ENCODE assay signal across 19 cellular contexts in genomic region chr9:91359083-91359482, GRCh38. TPM values are rescaled to one million over a fixed set of nuclear protein-coding genes. Genes with fewer than 3 reads are reported as not detected.
DNase-seq lines count a peak whose midpoint lies in the region; ATAC-seq, FAIRE-seq and TF ChIP-seq lines count a peak whose summit lies in the region.
"Had no signal": no experiment of that assay in that cellular context is flagged by ENCODE, and none has a peak within 500 bp of the region (broad histone marks: within the 10 kb centered on the region; RNA-seq: fewer than 3 reads in every experiment).

No MANE protein-coding gene starts in this region.

- TF ChIP-seq EP300 in GM12878 (IDR thresholded peaks at IDR 0.05; ENCODE audit: borderline replicate concordance in 1 of 2, control insufficient read depth in 1 of 2, low read depth in 2 of 2, low read length in 2 of 2) = peak; percentile 47 to 68; a peak in 2 of 4 replicates

- no peaks in the 10 kb centered on the region for H3K27me3 ChIP-seq in Loucy (ENCODE audit: insufficient read depth, low read length, poor library complexity, severe bottlenecking)
- H3K27me3 ChIP-seq in GM12878 (replicated peaks in 1 of 2; ENCODE audit: control insufficient read depth in 2 of 2, insufficient read depth in 2 of 2, low read length in 1 of 2) = 0 out of 4 replicates have a peak, but pooled peaks cover 0 to 2% of the 10 kb centered on the region in 2 experiments
- H3K27me3 ChIP-seq: upper lobe of left lung had no signal

- peak; percentile 81 for FAIRE-seq in GM12878 (lab: Jason Lieb, UNC)
- FAIRE-seq: astrocyte, HTR-8/SVneo, RCC 7860 had no signal

- in situ Hi-C loops in GM12878 (cut with MboI) = no loop called here

- H2AFZ ChIP-seq in Loucy (ENCODE audit: low read length) (no peak overlapping the region), GM12878 (ENCODE audit: control insufficient read depth, low read depth, low read length) (no peak overlapping the region)

- no peaks in the 10 kb centered on the region; the same call in 1 of the 2 replicates for H3K9me3 ChIP-seq in Loucy (ENCODE audit: insufficient read depth, low read depth, low read length)
- no peaks in the 10 kb centered on the region; the same call in 2 of the 3 replicates for H3K9me3 ChIP-seq in GM12878 (replicated peaks; ENCODE audit: control insufficient read depth, insufficient read depth, low read length)
- H3K9me3 ChIP-seq: upper lobe of left lung had no signal

- H3K4me3 ChIP-seq in Loucy (ENCODE audit: low read length, poor library complexity, severe bottlenecking) (peak overlapping the region; percentile 84), GM12878 (peak overlapping the region; percentile 20; the same call in 1 of the 2 replicates)
- H3K4me3 ChIP-seq: coronary artery, upper lobe of left lung had no signal

- ATAC-seq in GM12878 = peak; percentile 20
- peak; percentile 72 for ATAC-seq in stimulated activated effector memory CD8-positive, alpha-beta T cell treated with anti-CD3 and anti-CD28 coated beads, Interleukin-12 subunit alpha, Interleukin-12 subunit beta, amount 100 ng/mL, for 72 hours

- BruUV-seq in GM12878 (replicated peaks; lab: Mats Ljungman, UMichigan) = no TSS peak

- TF ChIP-seq POLR2A in GM12878 (IDR thresholded peaks at IDR 0.05; ENCODE audit: low read depth, low read length) = no peak

- no peak for DNase-seq in activated T-cell treated with anti-CD3 and anti-CD28 coated beads, Interleukin-2, amount 50 U/mL, for 24 hours
- no peak for DNase-seq in activated T-cell treated with anti-CD3 and anti-CD28 coated beads for 4 hours
- DNase-seq in GM12878 (ENCODE audit: low read depth, low spot score) = peak; percentile 16
- no peak for DNase-seq in stimulated activated effector memory CD8-positive, alpha-beta T cell treated with anti-CD3 and anti-CD28 coated beads, Interleukin-12 subunit alpha, Interleukin-12 subunit beta, amount 100 ng/mL, for 72 hours (ENCODE audit: low spot score in 2 of 2)
- DNase-seq in epidermal melanocyte (ENCODE audit: insufficient read length, low spot score) = no peak
- no peak for DNase-seq in central memory CD4-positive, alpha-beta T cell
- DNase-seq in medulla oblongata (ENCODE audit: extremely low spot score) = no peak
- DNase-seq: H9, NCI-H2081, NCI-H524 treated with DMSO at 0.1 percent for 48 hours, occipital lobe, upper lobe of left lung, WERI-Rb-1 had no signal

- intact Hi-C loops in GM12878 (cut with micrococcal nuclease; ENCODE audit: unreplicated experiment) = loop anchor here (5.0 to 10.0 kb wide), 2 partner anchors 63 to 164 kb away; partner anchors contain the start of gene NFIL3

- SMC1A ChIA-PET in GM12878 (lab: Charles Lee; ENCODE audit: uncharacterized antibody, unreplicated experiment) = interaction anchor here (0.8 to 1.9 kb wide), 5 partner anchors 13 to 270 kb away, joined by 3 to 4 read pairs (median 3); no protein-coding TSS in a partner anchor

- H3K79me2 ChIP-seq in Loucy (ENCODE audit: insufficient read depth, low read length) (peaks cover 74% of the 10 kb centered on the region), GM12878 (ENCODE audit: control insufficient read depth, insufficient read depth, low read length) (peaks cover 13% of the 10 kb centered on the region)

- H3K9ac ChIP-seq in Loucy (ENCODE audit: low read depth, low read length, poor library complexity, severe bottlenecking) (peak overlapping the region; percentile 74), GM12878 (ENCODE audit: control insufficient read depth, insufficient read depth, low read length) (no peak overlapping the region)

- POLR2A ChIA-PET in GM12878 (lab: Charles Lee) = interaction anchor here (0.7 kb wide), 1 partner anchor 256 kb away, joined by 3 read pairs; no protein-coding TSS in a partner anchor

- WGBS in GM12878 (ENCODE audit: insufficient coverage, insufficient replicate concordance, low lambda C conversion rate, missing lambda C conversion rate) = 0% methylated on average over 2 of the region's 2 CpGs

- RAD21 ChIA-PET in GM12878 (lab: Charles Lee; ENCODE audit: unreplicated experiment) = interaction anchor here (0.9 to 1.6 kb wide), 4 partner anchors 17 to 151 kb away, joined by 3 to 4 read pairs (median 4); partner anchors contain the start of gene NFIL3

- H3K27me3 Mint-ChIP-seq in activated T-cell treated with anti-CD3 and anti-CD28 coated beads, Interleukin-2, amount 50 U/mL, for 24 hours = no peaks in the 10 kb centered on the region

- CTCF ChIA-PET in GM12878 (lab: Yijun Ruan, JAX) = interaction anchor here (1.2 to 2.1 kb wide), 4 partner anchors 11 to 443 kb away, joined by 3 to 7 read pairs (median 6); partner anchors contain the start of gene NFIL3

- H3K27ac ChIP-seq in GM12878 (ENCODE audit: control insufficient read depth, insufficient read depth) = no peak overlapping the region
- H3K27ac ChIP-seq: coronary artery, upper lobe of left lung, WERI-Rb-1 had no signal

- H3K36me3 ChIP-seq in Loucy (ENCODE audit: insufficient read depth, low read length) = peaks cover 8% of the 10 kb centered on the region; the same call in 1 of the 2 replicates
- H3K36me3 ChIP-seq in GM12878 (ENCODE audit: control insufficient read depth in 2 of 2, insufficient read depth in 2 of 2, low read length in 1 of 2) = no peaks in the 10 kb centered on the region; a peak in 1 of 4 replicates

- H4K20me1 ChIP-seq in Loucy (ENCODE audit: insufficient read depth, low read length, poor library complexity, severe bottlenecking) = peaks cover 39% of the 10 kb centered on the region
- no peaks in the 10 kb centered on the region; the same call in 1 of the 2 replicates for H4K20me1 ChIP-seq in GM12878 (ENCODE audit: control insufficient read depth, insufficient read depth)

- peak overlapping the region; percentile 96 for H3K27ac Mint-ChIP-seq in activated T-cell treated with anti-CD3 and anti-CD28 coated beads, Interleukin-2, amount 50 U/mL, for 24 hours
- peak overlapping the region; percentile 92 for H3K27ac Mint-ChIP-seq in stimulated activated effector memory CD8-positive, alpha-beta T cell treated with anti-CD3 and anti-CD28 coated beads, Interleukin-12 subunit alpha, Interleukin-12 subunit beta, amount 100 ng/mL, for 72 hours
- H3K27ac Mint-ChIP-seq: mesothelial cell of epicardium had no signal

- H3K36me3 Mint-ChIP-seq in activated T-cell treated with anti-CD3 and anti-CD28 coated beads, Interleukin-2, amount 50 U/mL, for 24 hours (ENCODE audit: low read depth) = peaks cover 73% of the 10 kb centered on the region
- peaks cover 73% of the 10 kb centered on the region for H3K36me3 Mint-ChIP-seq in stimulated activated effector memory CD8-positive, alpha-beta T cell treated with anti-CD3 and anti-CD28 coated beads, Interleukin-12 subunit alpha, Interleukin-12 subunit beta, amount 100 ng/mL, for 72 hours
- H3K36me3 Mint-ChIP-seq: mesothelial cell of epicardium had no signal

- H3F3A ChIP-seq in Loucy (ENCODE audit: low read depth) = no peaks in the 10 kb centered on the region

- no peaks in the 10 kb centered on the region for H3K9me2 ChIP-seq in Loucy (replicated peaks; ENCODE audit: low read depth, low read length)

- peak overlapping the region; percentile 91 for H3K4me2 ChIP-seq in Loucy (ENCODE audit: low read depth, low read length, poor library complexity, severe bottlenecking)
- H3K4me2 ChIP-seq in GM12878 (ENCODE audit: control insufficient read depth, insufficient read depth) = peak overlapping the region; percentile 64

- no peak for TF ChIP-seq RAD21 in GM12878 (IDR thresholded peaks at IDR 0.05; ENCODE audit: insufficient read depth, low read depth, low read length)

- TF ChIP-seq CTCF in Loucy (conservative IDR thresholded peaks at IDR 0.05; ENCODE audit: low read length) (no peak), GM12878 (IDR thresholded peaks at IDR 0.05 in 2 of 3, conservative IDR thresholded peaks at IDR 0.05 in 1 of 3; ENCODE audit: control insufficient read depth in 2 of 3, extremely low read depth in 1 of 3, insufficient read depth in 1 of 3, low read depth in 3 of 3, low read length in 3 of 3) (no peak)

- H3K4me1 ChIP-seq in Loucy (ENCODE audit: insufficient read depth, low read length, poor library complexity, severe bottlenecking) = peaks cover 53% of the 10 kb centered on the region
- H3K4me1 ChIP-seq in GM12878 (ENCODE audit: control insufficient read depth, insufficient read depth, low read length) = peaks cover 26% of the 10 kb centered on the region

- H3K4me3 Mint-ChIP-seq in activated T-cell treated with anti-CD3 and anti-CD28 coated beads, Interleukin-2, amount 50 U/mL, for 24 hours = peak overlapping the region; percentile 95
- H3K4me3 Mint-ChIP-seq in stimulated activated effector memory CD8-positive, alpha-beta T cell treated with anti-CD3 and anti-CD28 coated beads, Interleukin-12 subunit alpha, Interleukin-12 subunit beta, amount 100 ng/mL, for 72 hours = peak overlapping the region; percentile 91
- H3K4me3 Mint-ChIP-seq: mesothelial cell of epicardium had no signal

- peaks cover 68% of the 10 kb centered on the region for H3K4me1 Mint-ChIP-seq in activated T-cell treated with anti-CD3 and anti-CD28 coated beads, Interleukin-2, amount 50 U/mL, for 24 hours (ENCODE audit: low read depth)
- peaks cover 71% of the 10 kb centered on the region for H3K4me1 Mint-ChIP-seq in stimulated activated effector memory CD8-positive, alpha-beta T cell treated with anti-CD3 and anti-CD28 coated beads, Interleukin-12 subunit alpha, Interleukin-12 subunit beta, amount 100 ng/mL, for 72 hours

- H3K9me3 Mint-ChIP-seq in activated T-cell treated with anti-CD3 and anti-CD28 coated beads, Interleukin-2, amount 50 U/mL, for 24 hours = no peaks in the 10 kb centered on the region
- H3K9me3 Mint-ChIP-seq in stimulated activated effector memory CD8-positive, alpha-beta T cell treated with anti-CD3 and anti-CD28 coated beads, Interleukin-12 subunit alpha, Interleukin-12 subunit beta, amount 100 ng/mL, for 72 hours = no peaks in the 10 kb centered on the region
- H3K9me3 Mint-ChIP-seq: mesothelial cell of epicardium had no signal

TF ChIP-seq in GM12878, 131 proteins besides CTCF, POLR2A, EP300 and RAD21 (continues in another document):
- TF ChIP-seq CHD2 (IDR thresholded peaks at IDR 0.05; ENCODE audit: borderline replicate concordance, low read depth, low read length) = no peak

RNA-seq across cellular contexts. Expression of gene AUH, which starts 2.6 kb away (rescaled TPM):
- 38.7 and 44.0 TPM in 2 replicates for total RNA-seq in GM12878 (2013; cell fraction: nucleolus; rRNA removed)
- total RNA-seq in GM12878 (2014; rRNA removed) (6.2 and 7.3 TPM in 2 replicates), GM12878 (2014; rRNA removed; fragmentation: Illumina TruSeq; extraction: Trizol) (4.1 and 4.4 TPM in 2 replicates), GM12878 (2021) (4.5 and 5.1 TPM in 2 replicates)
- polyA plus RNA-seq in GM12878 (2011; ENCODE audit: low read depth) = 5.6 TPM
- polyA plus RNA-seq in GM12878 (2011; rRNA removed) (4.8 and 9.4 TPM in 2 replicates), GM12878 (2014; fragmentation: Illumina TruSeq; extraction: Trizol) (2.4 and 3.4 TPM in 2 replicates), GM12878 (2014; fragmentation: Nextera tagmentation; extraction: Ambion mirVana) (1 to 10 TPM; 1.7 to 2.7 TPM), GM12878 (2014; rRNA removed) (6.1 and 7.0 TPM in 2 replicates), GM12878 (2016; fragmentation: Nextera tagmentation; extraction: Ambion mirVana) (1 to 10 TPM; 4.4 to 6.8 TPM)
- polyA plus RNA-seq in GM12878 (2011; cell fraction: cytosol; rRNA removed) = 2.3 and 2.4 TPM in 2 replicates
- polyA plus RNA-seq in GM12878 (2011; cell fraction: nucleus; rRNA removed) = 7.8 and 8.2 TPM in 2 replicates
- 8.4 and 9.9 TPM in 2 replicates for polyA plus RNA-seq in GM12878 (2012)
- 2.1 and 2.9 TPM in 2 replicates for polyA minus RNA-seq in GM12878 (2011; rRNA and poly(A)+ RNA removed)
- 1.2 and 2.3 TPM in 2 replicates for polyA minus RNA-seq in GM12878 (2011; cell fraction: cytosol; rRNA and poly(A)+ RNA removed)
- 7.3 and 12.2 TPM in 2 replicates for polyA minus RNA-seq in GM12878 (2011; cell fraction: nucleus; rRNA and poly(A)+ RNA removed)
